In genomic region chr18:73626221-73626620, GRCh38 we compare ENCODE assay signal across 29 cellular contexts.
"Had no signal": no experiment of that assay in that cellular context is flagged by ENCODE, and none has a peak within 500 bp of the region (broad histone marks: within the 10 kb centered on the region; RNA-seq: fewer than 3 reads in every experiment).

No MANE protein-coding gene starts in this region.

- H3K27me3 Mint-ChIP-seq: activated CD4-positive, alpha-beta T cell treated with anti-CD3 and anti-CD28 coated beads, Interleukin-2, amount 10 ng/mL, durations not matched to agents 24 days and 14 days; activated CD8-positive, alpha-beta T cell treated with anti-CD3 and anti-CD28 coated beads for 36 hours; activated T-helper 17 cell treated with anti-CD3 and anti-CD28 coated beads, Interleukin-2, amount 50 U/mL, for 72 hours had no signal

- H3K9ac ChIP-seq: KMS-11 had no signal

- H3K9me3 Mint-ChIP-seq: activated CD4-positive, alpha-beta T cell treated with anti-CD3 and anti-CD28 coated beads, Interleukin-2, amount 10 ng/mL, durations not matched to agents 24 days and 14 days; activated CD8-positive, alpha-beta T cell treated with anti-CD3 and anti-CD28 coated beads for 36 hours; activated naive CD8-positive, alpha-beta T cell treated with anti-CD3 and anti-CD28 coated beads for 36 hours had no signal

- H3K36me3 Mint-ChIP-seq: activated naive CD8-positive, alpha-beta T cell treated with anti-CD3 and anti-CD28 coated beads for 36 hours had no signal

- H3K27ac Mint-ChIP-seq: activated CD4-positive, alpha-beta T cell treated with anti-CD3 and anti-CD28 coated beads, Interleukin-2, amount 10 ng/mL, durations not matched to agents 24 days and 14 days; activated CD8-positive, alpha-beta T cell treated with anti-CD3 and anti-CD28 coated beads for 36 hours; activated naive CD8-positive, alpha-beta T cell treated with anti-CD3 and anti-CD28 coated beads for 36 hours; activated T-cell treated with anti-CD3 and anti-CD28 coated beads, Interleukin-2, amount 50 U/mL, for 72 hours; activated T-helper 17 cell treated with anti-CD3 and anti-CD28 coated beads, Interleukin-2, amount 50 U/mL, for 72 hours had no signal

- H3K4me3 ChIP-seq: PC-9, SK-N-MC had no signal

- DNase-seq: activated CD4-positive, alpha-beta T cell treated with anti-CD3 and anti-CD28 coated beads, Interleukin-2, amount 10 ng/mL, durations not matched to agents 24 days and 14 days; activated CD4-positive, alpha-beta T cell treated with anti-CD3 and anti-CD28 coated beads, Interleukin-2, amount 50 U/mL, for 4 hours; activated CD8-positive, alpha-beta T cell treated with anti-CD3 and anti-CD28 coated beads for 36 hours; activated effector memory CD4-positive, alpha-beta T cell treated with anti-CD3 and anti-CD28 coated beads, Interleukin-2, amount 50 U/mL, for 16 hours; activated naive CD4-positive, alpha-beta T cell; activated naive CD4-positive, alpha-beta T cell treated with anti-CD3 and anti-CD28 coated beads, Interleukin-2, amount 50 U/mL, for 16 hours; activated naive CD8-positive, alpha-beta T cell treated with anti-CD3 and anti-CD28 coated beads for 36 hours; activated T-cell treated with anti-CD3 and anti-CD28 coated beads, Interleukin-2, amount 50 U/mL, for 1 hour; activated T-cell treated with anti-CD3 and anti-CD28 coated beads, Interleukin-2, amount 50 U/mL, for 72 hours; amniotic stem cell; aorta; caudate nucleus; cerebellar nuclear complex; NCI-H1105; NCI-H1417 treated with DMSO at 0.1 percent for 48 hours; NCI-H2029; NCI-H345; NCI-H524 treated with DMSO at 0.1 percent for 48 hours; PC-9; Right ventricle myocardium superior; SW 1271; T-helper 1 cell; T-helper 2 cell; T1000 had no signal

- ATAC-seq: activated CD8-positive, alpha-beta T cell treated with anti-CD3 and anti-CD28 coated beads for 36 hours; activated T-cell treated with anti-CD3 and anti-CD28 coated beads, Interleukin-2, amount 50 U/mL, for 72 hours; activated T-helper 17 cell treated with anti-CD3 and anti-CD28 coated beads, Interleukin-2, amount 50 U/mL, for 72 hours had no signal

- H2AFZ ChIP-seq: PC-9 had no signal

- H3K27ac ChIP-seq: KMS-11, PC-9, RWPE1, SK-N-MC had no signal

- H3K4me1 Mint-ChIP-seq: activated CD4-positive, alpha-beta T cell treated with anti-CD3 and anti-CD28 coated beads, Interleukin-2, amount 10 ng/mL, durations not matched to agents 24 days and 14 days; activated naive CD8-positive, alpha-beta T cell treated with anti-CD3 and anti-CD28 coated beads for 36 hours; activated T-helper 17 cell treated with anti-CD3 and anti-CD28 coated beads, Interleukin-2, amount 50 U/mL, for 72 hours had no signal

- H3K4me3 Mint-ChIP-seq: activated CD4-positive, alpha-beta T cell treated with anti-CD3 and anti-CD28 coated beads, Interleukin-2, amount 10 ng/mL, durations not matched to agents 24 days and 14 days; activated CD8-positive, alpha-beta T cell treated with anti-CD3 and anti-CD28 coated beads for 36 hours; activated naive CD8-positive, alpha-beta T cell treated with anti-CD3 and anti-CD28 coated beads for 36 hours; activated T-cell treated with anti-CD3 and anti-CD28 coated beads, Interleukin-2, amount 50 U/mL, for 72 hours; activated T-helper 17 cell treated with anti-CD3 and anti-CD28 coated beads, Interleukin-2, amount 50 U/mL, for 72 hours had no signal

- FAIRE-seq: RCC 7860 had no signal

- H3K4me2 ChIP-seq: KMS-11, PC-9 had no signal
